In genomic region chr10:11538834-11539190, GRCh38 we compare ENCODE assay signal across 18 cellular contexts.
A peak's percentile ranks its signal among the peaks of the same experiment; 100 is the strongest.
DNase-seq lines count a peak whose midpoint lies in the region; ATAC-seq lines count a peak whose summit lies in the region.
"Had no signal": no experiment of that assay in that cellular context is flagged by ENCODE, and none has a peak within 500 bp of the region (broad histone marks: within the 10 kb centered on the region; RNA-seq: fewer than 3 reads in every experiment).

No MANE protein-coding gene starts in this region.

- no peaks in the 10 kb centered on the region for H3K9me3 Mint-ChIP-seq in activated naive CD8-positive, alpha-beta T cell treated with anti-CD3 and anti-CD28 coated beads, Interleukin-2, amount 50 U/mL, for 24 hours
- H3K9me3 Mint-ChIP-seq in activated naive CD8-positive, alpha-beta T cell treated with anti-CD3 and anti-CD28 coated beads for 36 hours = no peaks in the 10 kb centered on the region
- H3K9me3 Mint-ChIP-seq in stimulated activated naive B cell treated with anti-CD40 and anti-IgM and Interleukin-4, amounts not matched to agents 10 μg/mL and 1 μg/mL and 100 μg/mL, for 72 hours = peaks cover 3 to 5% of the 10 kb centered on the region in 2 donors
- H3K9me3 Mint-ChIP-seq: activated T-helper 1 cell treated with anti-CD3 and anti-CD28 coated beads, Interleukin-12 subunit alpha, Interleukin-12 subunit beta, Interleukin-2, Interleukin-4 antibody, amounts not matched to agents 30 ng/mL and 10 ng/mL and 1 ng/mL, durations not matched to agents 14 hours and 24 hours and 36 hours; neural progenitor cell; T-helper 2 cell treated with Interferon-gamma antibody and Interleukin-4, amounts not matched to agents 5 μg/mL and 100 μg/mL, for 36 hours had no signal

- H3K36me3 Mint-ChIP-seq in activated naive CD8-positive, alpha-beta T cell treated with anti-CD3 and anti-CD28 coated beads, Interleukin-2, amount 50 U/mL, for 24 hours (ENCODE audit: low read depth) = no peaks in the 10 kb centered on the region
- H3K36me3 Mint-ChIP-seq in activated naive CD8-positive, alpha-beta T cell treated with anti-CD3 and anti-CD28 coated beads for 36 hours = no peaks in the 10 kb centered on the region
- peaks cover 5 to 6% of the 10 kb centered on the region in 2 donors for H3K36me3 Mint-ChIP-seq in stimulated activated naive B cell treated with anti-CD40 and anti-IgM and Interleukin-4, amounts not matched to agents 10 μg/mL and 1 μg/mL and 100 μg/mL, for 72 hours
- H3K36me3 Mint-ChIP-seq: neural progenitor cell had no signal

- peaks cover 21% of the 10 kb centered on the region for H3K4me1 Mint-ChIP-seq in activated naive CD8-positive, alpha-beta T cell treated with anti-CD3 and anti-CD28 coated beads, Interleukin-2, amount 50 U/mL, for 24 hours
- peaks cover 11% of the 10 kb centered on the region for H3K4me1 Mint-ChIP-seq in activated naive CD8-positive, alpha-beta T cell treated with anti-CD3 and anti-CD28 coated beads for 36 hours
- peaks cover 46 to 78% of the 10 kb centered on the region in 2 donors for H3K4me1 Mint-ChIP-seq in stimulated activated naive B cell treated with anti-CD40 and anti-IgM and Interleukin-4, amounts not matched to agents 10 μg/mL and 1 μg/mL and 100 μg/mL, for 72 hours

- no peak overlapping the region for H3K4me3 Mint-ChIP-seq in activated naive CD8-positive, alpha-beta T cell treated with anti-CD3 and anti-CD28 coated beads, Interleukin-2, amount 50 U/mL, for 24 hours
- no peak overlapping the region for H3K4me3 Mint-ChIP-seq in activated naive CD8-positive, alpha-beta T cell treated with anti-CD3 and anti-CD28 coated beads for 36 hours
- peak overlapping the region; percentile 56 to 60 for H3K4me3 Mint-ChIP-seq in stimulated activated naive B cell treated with anti-CD40 and anti-IgM and Interleukin-4, amounts not matched to agents 10 μg/mL and 1 μg/mL and 100 μg/mL, for 72 hours
- H3K4me3 Mint-ChIP-seq: activated T-helper 1 cell treated with anti-CD3 and anti-CD28 coated beads, Interleukin-12 subunit alpha, Interleukin-12 subunit beta, Interleukin-2, Interleukin-4 antibody, amounts not matched to agents 30 ng/mL and 10 ng/mL and 1 ng/mL, durations not matched to agents 14 hours and 24 hours and 36 hours; neural progenitor cell; T-helper 2 cell treated with Interferon-gamma antibody and Interleukin-4, amounts not matched to agents 5 μg/mL and 100 μg/mL, for 36 hours had no signal

- peak overlapping the region; percentile 74 for H3K27ac ChIP-seq in epithelial cell of prostate
- H3K27ac ChIP-seq: adrenal gland, heart left ventricle, neural progenitor cell had no signal

- DNase-seq in activated naive CD8-positive, alpha-beta T cell treated with anti-CD3 and anti-CD28 coated beads, Interleukin-2, amount 50 U/mL, for 24 hours = no peak
- no peak for DNase-seq in activated naive CD8-positive, alpha-beta T cell treated with anti-CD3 and anti-CD28 coated beads for 36 hours
- DNase-seq in NCI-H69 (lab: John Stamatoyannopoulos, UW) (peak; percentile 46), epithelial cell of prostate (ENCODE audit: low read depth, low spot score) (no peak), superior temporal gyrus (ENCODE audit: extremely low spot score) (no peak)
- DNase-seq in stimulated activated naive B cell treated with anti-CD40 and anti-IgM and Interleukin-4, amounts not matched to agents 10 μg/mL and 1 μg/mL and 100 μg/mL, for 72 hours = no peak
- DNase-seq: adrenal gland; effector CD4-positive, alpha-beta T cell; heart left ventricle; islet precursor cell; NCI-H1105 treated with DMSO at 0.1 percent for 48 hours; stimulated activated CD4-positive, alpha-beta T cell treated with anti-CD3 and anti-CD28 coated beads, Interleukin-12 subunit alpha, Interleukin-12 subunit beta, amount 100 ng/mL, for 4 hours; stimulated activated naive CD4-positive, alpha-beta T cell treated with Interleukin-2 at 50 U/mL for 16 hours had no signal

- H3K27ac Mint-ChIP-seq in activated naive CD8-positive, alpha-beta T cell treated with anti-CD3 and anti-CD28 coated beads, Interleukin-2, amount 50 U/mL, for 24 hours = no peak overlapping the region
- no peak overlapping the region for H3K27ac Mint-ChIP-seq in activated naive CD8-positive, alpha-beta T cell treated with anti-CD3 and anti-CD28 coated beads for 36 hours
- peak overlapping the region; percentile 87 for H3K27ac Mint-ChIP-seq in stimulated activated naive B cell treated with anti-CD40 and anti-IgM and Interleukin-4, amounts not matched to agents 10 μg/mL and 1 μg/mL and 100 μg/mL, for 72 hours
- H3K27ac Mint-ChIP-seq: activated T-helper 1 cell treated with anti-CD3 and anti-CD28 coated beads, Interleukin-12 subunit alpha, Interleukin-12 subunit beta, Interleukin-2, Interleukin-4 antibody, amounts not matched to agents 30 ng/mL and 10 ng/mL and 1 ng/mL, durations not matched to agents 14 hours and 24 hours and 36 hours; neural progenitor cell; T-helper 2 cell treated with Interferon-gamma antibody and Interleukin-4, amounts not matched to agents 5 μg/mL and 100 μg/mL, for 36 hours had no signal

- peak; percentile 25 for ATAC-seq in activated naive CD8-positive, alpha-beta T cell treated with anti-CD3 and anti-CD28 coated beads, Interleukin-2, amount 50 U/mL, for 24 hours
- ATAC-seq in stimulated activated naive B cell treated with anti-CD40 and anti-IgM and Interleukin-4, amounts not matched to agents 10 μg/mL and 1 μg/mL and 100 μg/mL, for 72 hours (replicated peaks) = peak; percentile 10 to 12
- no peak for ATAC-seq in GM19467 (IDR thresholded peaks at IDR 0.05; ENCODE audit: unreplicated experiment)
- ATAC-seq in GM18861 (IDR thresholded peaks at IDR 0.05; ENCODE audit: unreplicated experiment) = no peak

- H3K27me3 Mint-ChIP-seq in activated naive CD8-positive, alpha-beta T cell treated with anti-CD3 and anti-CD28 coated beads, Interleukin-2, amount 50 U/mL, for 24 hours = no peaks in the 10 kb centered on the region
- H3K27me3 Mint-ChIP-seq in activated naive CD8-positive, alpha-beta T cell treated with anti-CD3 and anti-CD28 coated beads for 36 hours = no peaks in the 10 kb centered on the region
- no peaks in the 10 kb centered on the region for H3K27me3 Mint-ChIP-seq in stimulated activated naive B cell treated with anti-CD40 and anti-IgM and Interleukin-4, amounts not matched to agents 10 μg/mL and 1 μg/mL and 100 μg/mL, for 72 hours

Comparison
In these comparisons a context has a peak if more than half of its experiments do, and no peak if none do; other contexts are left out.
1. ATAC-seq: peak in activated naive CD8-positive, alpha-beta T cell treated with anti-CD3 and anti-CD28 coated beads, Interleukin-2, amount 50 U/mL, for 24 hours (single experiment) and stimulated activated naive B cell treated with anti-CD40 and anti-IgM and Interleukin-4, amounts not matched to agents 10 μg/mL and 1 μg/mL and 100 μg/mL, for 72 hours (2 of 2); none in GM19467 (single experiment) and GM18861 (single experiment).
2. H3K4me3 Mint-ChIP-seq: peak in stimulated activated naive B cell treated with anti-CD40 and anti-IgM and Interleukin-4, amounts not matched to agents 10 μg/mL and 1 μg/mL and 100 μg/mL, for 72 hours (2 of 2); none in activated naive CD8-positive, alpha-beta T cell treated with anti-CD3 and anti-CD28 coated beads, Interleukin-2, amount 50 U/mL, for 24 hours (single experiment) and activated naive CD8-positive, alpha-beta T cell treated with anti-CD3 and anti-CD28 coated beads for 36 hours (single experiment).